In genomic region chr6:46137387-46137786, GRCh38 we compare ENCODE assay signal across 11 cellular contexts.
DNase-seq lines count a peak whose midpoint lies in the region; ATAC-seq and TF ChIP-seq lines count a peak whose summit lies in the region.
"Had no signal": no experiment of that assay in that cellular context is flagged by ENCODE, and none has a peak within 500 bp of the region (broad histone marks: within the 10 kb centered on the region; RNA-seq: fewer than 3 reads in every experiment).

No MANE protein-coding gene starts in this region.

- no peaks in the 10 kb centered on the region for H3K27me3 Mint-ChIP-seq in nephron (ENCODE audit: low read depth)
- H3K27me3 Mint-ChIP-seq: activated CD4-positive, alpha-beta memory T cell treated with anti-CD3 and anti-CD28 coated beads, Interleukin-2, amount 10 ng/mL, durations not matched to agents 7 days and 5 days; brain had no signal

- H3K36me3 Mint-ChIP-seq in nephron (ENCODE audit: low read depth): no peaks in the 10 kb centered on the region
- H3K36me3 Mint-ChIP-seq: brain had no signal

- no peak for TF ChIP-seq CTCF in nephron (IDR thresholded peaks at IDR 0.05; ENCODE audit: unreplicated experiment in 3 of 3)
- no peak for TF ChIP-seq CTCF in GM20000 (IDR thresholded peaks at IDR 0.05; ENCODE audit: extremely low read depth, missing control alignments)

- peaks cover under 1% of the 10 kb centered on the region for H3K9me3 Mint-ChIP-seq in nephron
- H3K9me3 Mint-ChIP-seq: activated CD4-positive, alpha-beta memory T cell treated with anti-CD3 and anti-CD28 coated beads, Interleukin-2, amount 10 ng/mL, durations not matched to agents 7 days and 5 days; brain; CD8-positive, alpha-beta T cell had no signal

- no peak for DNase-seq in activated T-cell treated with anti-CD3 and anti-CD28 coated beads, Interleukin-2, amount 50 U/mL, for 1 hour
- no peak for DNase-seq in DMS79 treated with DMSO at 0.1 percent for 48 hours (lab: John Stamatoyannopoulos, UW)
- DNase-seq in GM20000 (ENCODE audit: low spot score): no peak
- DNase-seq: activated CD4-positive, alpha-beta memory T cell treated with anti-CD3 and anti-CD28 coated beads, Interleukin-2, amount 10 ng/mL, durations not matched to agents 7 days and 5 days; activated gamma-delta T cell treated with Interleukin-2 at 50 U/mL for 16 hours; CD8-positive, alpha-beta T cell had no signal

- peaks cover 26% of the 10 kb centered on the region for H3K4me1 Mint-ChIP-seq in nephron

- peak; percentile 63 for ATAC-seq in GM18907 (IDR thresholded peaks at IDR 0.05; ENCODE audit: unreplicated experiment)
- ATAC-seq in HG02642 (IDR thresholded peaks at IDR 0.05; ENCODE audit: poor library complexity, unreplicated experiment): peak; percentile 53
- peak; percentile 63 for ATAC-seq in HG03442 (IDR thresholded peaks at IDR 0.05; ENCODE audit: unreplicated experiment)
- ATAC-seq: CD8-positive, alpha-beta T cell had no signal

- H3K27ac Mint-ChIP-seq in nephron: peak overlapping the region; percentile 43 to 86 (median 52)
- H3K27ac Mint-ChIP-seq: activated CD4-positive, alpha-beta memory T cell treated with anti-CD3 and anti-CD28 coated beads, Interleukin-2, amount 10 ng/mL, durations not matched to agents 7 days and 5 days; CD8-positive, alpha-beta T cell had no signal

- H3K4me3 Mint-ChIP-seq in nephron: no peak overlapping the region
- H3K4me3 Mint-ChIP-seq: activated CD4-positive, alpha-beta memory T cell treated with anti-CD3 and anti-CD28 coated beads, Interleukin-2, amount 10 ng/mL, durations not matched to agents 7 days and 5 days; CD8-positive, alpha-beta T cell had no signal
